8 cellular contexts compared by ENCODE assay signal in genomic region chr3:113844622-113845222, GRCh38. TPM values are rescaled to one million over a fixed set of nuclear protein-coding genes. Genes with fewer than 3 reads are reported as not detected.
DNase-seq lines count a peak whose midpoint lies in the region; ATAC-seq, FAIRE-seq and TF ChIP-seq lines count a peak whose summit lies in the region.

No MANE protein-coding gene starts in this region.

- H3K9ac ChIP-seq in astrocyte (ENCODE audit: low read length) = no peak overlapping the region

- H3K9me3 Mint-ChIP-seq in astrocyte (ENCODE audit: unreplicated experiment) = no peaks in the 10 kb centered on the region

- no peaks in the 10 kb centered on the region for H3K27me3 ChIP-seq in astrocyte (ENCODE audit: insufficient read depth, low read length)

- H3K79me2 ChIP-seq in astrocyte (ENCODE audit: insufficient read depth, low read length) = no peaks in the 10 kb centered on the region

- intact Hi-C loops in left colon (cut with DNase I, micrococcal nuclease) = loop anchor here in 1 of 2 donors (10.0 kb wide), 1 partner anchor 110 kb away; no protein-coding TSS in a partner anchor

- H3K27ac Mint-ChIP-seq in astrocyte (ENCODE audit: unreplicated experiment) = no peak overlapping the region

- no peaks in the 10 kb centered on the region for H3K27me3 Mint-ChIP-seq in astrocyte (ENCODE audit: low read depth, unreplicated experiment)

- no peaks in the 10 kb centered on the region for H3K4me1 ChIP-seq in astrocyte (ENCODE audit: insufficient read depth, low read length)

- peak overlapping the region; percentile 6 for H3K4me3 Mint-ChIP-seq in astrocyte (ENCODE audit: unreplicated experiment)

- no peak overlapping the region for H3K27ac ChIP-seq in astrocyte (ENCODE audit: low read depth, low read length)

- no peak overlapping the region for H3K4me2 ChIP-seq in astrocyte (ENCODE audit: low read length)

- H3K4me3 ChIP-seq in GM12865 (ENCODE audit: low read depth, low read length) (no peak overlapping the region), astrocyte (ENCODE audit: insufficient read depth, low read depth, low read length) (no peak overlapping the region)

- H4K20me1 ChIP-seq in astrocyte (ENCODE audit: insufficient read depth, low read length) = no peaks in the 10 kb centered on the region

- TF ChIP-seq CTCF in GM12865 (IDR thresholded peaks at IDR 0.05; ENCODE audit: insufficient read depth, low read depth, low read length, missing control alignments) (peak; percentile 46), astrocyte (IDR thresholded peaks at IDR 0.05; ENCODE audit: insufficient read depth, low read depth, low read length) (peak; percentile 65), omental fat pad (IDR thresholded peaks at IDR 0.05) (no peak)

- ATAC-seq in left colon (peak; percentile 58), HG03135 (IDR thresholded peaks at IDR 0.05; ENCODE audit: unreplicated experiment) (no peak), HG02970 (IDR thresholded peaks at IDR 0.05; ENCODE audit: low FRiP score, unreplicated experiment) (no peak), omental fat pad (ENCODE audit: low FRiP score) (no peak)

- FAIRE-seq in astrocyte (lab: Jason Lieb, UNC) = no peak

- in situ Hi-C loops in ACHN (cut with HindIII; ENCODE audit: low pct_ligation_motif_present, low pct_unique_long_range_greater_than_20kb, low sequenced_read_pairs) = no loop called here

- no peaks in the 10 kb centered on the region for H3K4me1 Mint-ChIP-seq in astrocyte (ENCODE audit: low read depth, unreplicated experiment)

- H3K36me3 Mint-ChIP-seq in astrocyte (ENCODE audit: low read depth, unreplicated experiment) = no peaks in the 10 kb centered on the region

- DNase-seq in ACHN (peak; percentile 51), GM12865 (ENCODE audit: low read depth) (peak; percentile 41), NCI-H146 treated with DMSO at 0.1 percent for 48 hours (lab: John Stamatoyannopoulos, UW; ENCODE audit: unreplicated experiment) (peak; percentile 12), astrocyte (ENCODE audit: low read depth) (peak; percentile 23), left colon (no peak), omental fat pad (ENCODE audit: low spot score) (no peak)

- no peak overlapping the region for H2AFZ ChIP-seq in astrocyte (ENCODE audit: low read depth, low read length)

- H3K36me3 ChIP-seq in astrocyte (ENCODE audit: insufficient read depth, low read length) = no peaks in the 10 kb centered on the region

- H3K9me3 ChIP-seq in astrocyte (ENCODE audit: insufficient read depth, low read depth, low read length) = no peaks in the 10 kb centered on the region

RNA-seq across cellular contexts. Expression of gene GRAMD1C, which starts 6.1 kb away (rescaled TPM):
- total RNA-seq in astrocyte = 3.7 TPM in 2 replicates
- 10 to 100 TPM in 1 of 2 donors, 1 to 10 TPM in 1; 8.2 to 16.1 TPM for total RNA-seq in left colon
- total RNA-seq in omental fat pad = 10 to 100 TPM in 1 of 4 donors, 1 to 10 TPM in 3; 1.4 to 10.9 (median 4.9) TPM

Comparison
In these comparisons a context has a peak if more than half of its experiments do, and no peak if none do; other contexts are left out.
1. DNase-seq: peak in ACHN (single experiment), GM12865 (single experiment), NCI-H146 treated with DMSO at 0.1 percent for 48 hours (single experiment) and astrocyte (single experiment); none in left colon (0 of 2) and omental fat pad (single experiment).
2. CTCF ChIP-seq: peak in GM12865 (single experiment) and astrocyte (single experiment); none in omental fat pad (0 of 3).